ENCODE assay signal across 11 cellular contexts in the genomic region with DNA sequence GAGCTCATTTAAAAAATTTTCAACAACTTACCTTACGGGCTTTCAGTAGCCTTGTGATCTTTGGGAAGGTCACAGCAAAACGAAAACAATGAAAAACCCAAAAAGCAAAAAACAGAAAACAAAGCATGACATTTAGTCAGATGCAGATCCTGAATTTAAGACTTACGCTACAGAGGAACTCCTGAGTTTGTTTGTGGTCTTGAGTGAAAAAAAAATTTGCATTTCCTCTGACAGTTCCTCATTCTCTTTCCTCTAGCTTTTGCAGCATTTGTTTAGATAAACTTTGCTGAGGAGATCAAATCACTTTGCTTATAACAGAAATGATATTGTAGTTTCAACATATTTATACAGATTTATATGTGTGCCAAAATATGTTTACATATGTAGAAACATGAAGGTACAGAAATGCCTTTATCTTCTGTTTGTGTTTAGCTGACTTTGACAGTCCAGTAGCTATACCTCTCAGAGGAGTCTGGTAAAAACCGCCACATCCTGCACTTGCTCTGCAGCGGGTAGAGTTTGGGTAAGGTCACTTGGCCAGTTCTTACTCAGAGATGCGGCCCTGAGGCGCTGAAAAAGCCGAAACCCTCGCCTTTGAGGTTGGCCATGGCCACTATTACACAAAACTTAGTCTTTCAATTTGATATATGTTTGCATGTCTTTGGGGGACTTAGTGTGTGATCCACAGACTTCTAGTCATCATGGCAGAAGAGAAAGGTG.
DNase-seq lines count a peak whose midpoint lies in the region; ATAC-seq and TF ChIP-seq lines count a peak whose summit lies in the region.
"Had no signal": no experiment of that assay in that cellular context is flagged by ENCODE, and none has a peak within 500 bp of the region (broad histone marks: within the 10 kb centered on the region; RNA-seq: fewer than 3 reads in every experiment).

No MANE protein-coding gene starts in this region.

- H3K27me3 ChIP-seq in lower lobe of right lung (ENCODE audit: low read depth): peaks cover 20% of the 10 kb centered on the region

- peak overlapping the region in 1 of 2 donors; percentile 56 for H3K4me3 Mint-ChIP-seq in stimulated activated naive B cell treated with anti-CD40 and anti-IgM and Interleukin-4, amounts not matched to agents 10 μg/mL and 1 μg/mL and 100 μg/mL, for 72 hours

- no peak for TF ChIP-seq POLR2A in NB4 (IDR thresholded peaks at IDR 0.05; ENCODE audit: extremely low read depth, insufficient read length)

- H3K4me1 Mint-ChIP-seq in stimulated activated naive B cell treated with anti-CD40 and anti-IgM and Interleukin-4, amounts not matched to agents 10 μg/mL and 1 μg/mL and 100 μg/mL, for 72 hours: peaks cover 36 to 48% of the 10 kb centered on the region in 2 donors

- no peak overlapping the region for H3K27ac ChIP-seq in lower lobe of right lung

- intact Hi-C loops in lower lobe of right lung (cut with DNase I): no loop called here

- H3K9me3 Mint-ChIP-seq in stimulated activated naive B cell treated with anti-CD40 and anti-IgM and Interleukin-4, amounts not matched to agents 10 μg/mL and 1 μg/mL and 100 μg/mL, for 72 hours: peaks cover 0 to 3% of the 10 kb centered on the region in 2 donors

- H3K36me3 ChIP-seq in lower lobe of right lung: no peaks in the 10 kb centered on the region

- no peaks in the 10 kb centered on the region for H3K9me3 ChIP-seq in lower lobe of right lung

- TF ChIP-seq CTCF in NB4 (IDR thresholded peaks at IDR 0.05; ENCODE audit: low read depth, low read length) (no peak), lower lobe of right lung (IDR thresholded peaks at IDR 0.05) (no peak)

- POLR2A ChIA-PET in HEK293T (lab: Yijun Ruan, JAX): no interaction called here

- peak overlapping the region; percentile 46 for H3K4me3 ChIP-seq in NB4 (ENCODE audit: low read depth, low read length)
- no peak overlapping the region for H3K4me3 ChIP-seq in lower lobe of right lung

- peak; percentile 14 to 38 for ATAC-seq in activated CD4-positive, CD25-positive, alpha-beta regulatory T cell treated with anti-CD3 and anti-CD28 coated beads, Interleukin-2, amount 50 U/mL, for 24 hours
- ATAC-seq in HG02938 (IDR thresholded peaks at IDR 0.05; ENCODE audit: unreplicated experiment) (peak; percentile 87), lower lobe of right lung (no peak)
- peak; percentile 83 to 87 for ATAC-seq in stimulated activated naive B cell treated with anti-CD40 and anti-IgM and Interleukin-4, amounts not matched to agents 10 μg/mL and 1 μg/mL and 100 μg/mL, for 72 hours (replicated peaks)

- H3K4me1 ChIP-seq in lower lobe of right lung: peaks cover 9% of the 10 kb centered on the region

- CTCF ChIA-PET in HEK293T (lab: Yijun Ruan, JAX): interaction anchor here (0.6 kb wide), 1 partner anchor 484 kb away, joined by 5 read pairs; no protein-coding TSS in a partner anchor

- no peaks in the 10 kb centered on the region for H3K36me3 Mint-ChIP-seq in stimulated activated naive B cell treated with anti-CD40 and anti-IgM and Interleukin-4, amounts not matched to agents 10 μg/mL and 1 μg/mL and 100 μg/mL, for 72 hours

- H3K27me3 Mint-ChIP-seq in stimulated activated naive B cell treated with anti-CD40 and anti-IgM and Interleukin-4, amounts not matched to agents 10 μg/mL and 1 μg/mL and 100 μg/mL, for 72 hours: peaks cover 4 to 20% of the 10 kb centered on the region in 2 donors

- no peak for DNase-seq in activated CD4-positive, CD25-positive, alpha-beta regulatory T cell treated with anti-CD3 and anti-CD28 coated beads, Interleukin-2, amount 50 U/mL, for 72 hours
- DNase-seq in NB4 (ENCODE audit: low read depth): peak; percentile 78
- DNase-seq in stimulated activated naive B cell treated with anti-CD40 and anti-IgM and Interleukin-4, amounts not matched to agents 10 μg/mL and 1 μg/mL and 100 μg/mL, for 72 hours: peak; percentile 61
- DNase-seq in lower lobe of right lung: no peak
- no peak for DNase-seq in HEK293T (ENCODE audit: extremely low spot score)
- no peak for DNase-seq in activated effector memory CD4-positive, alpha-beta T cell treated with Interleukin-2 at 50 U/mL for 16 hours
- DNase-seq: 8988T; activated CD4-positive, alpha-beta T cell treated with anti-CD3 and anti-CD28 coated beads for 4 hours; NCI-H226 had no signal

- H3K27ac Mint-ChIP-seq in stimulated activated naive B cell treated with anti-CD40 and anti-IgM and Interleukin-4, amounts not matched to agents 10 μg/mL and 1 μg/mL and 100 μg/mL, for 72 hours: peak overlapping the region; percentile 63

TF ChIP-seq in HEK293T, 16 proteins besides CTCF, POLR2A, EP300 and RAD21:
- TF ChIP-seq ELF4 (IDR thresholded peaks at IDR 0.05) (no peak), CTBP1 (IDR thresholded peaks at IDR 0.05; ENCODE audit: borderline replicate concordance) (no peak), TARDBP (IDR thresholded peaks at IDR 0.05) (no peak), FOXA1 (IDR thresholded peaks at IDR 0.05) (no peak), HDGF (IDR thresholded peaks at IDR 0.05; ENCODE audit: borderline replicate concordance) (no peak)
- TF ChIP-seq, protein P1, sequence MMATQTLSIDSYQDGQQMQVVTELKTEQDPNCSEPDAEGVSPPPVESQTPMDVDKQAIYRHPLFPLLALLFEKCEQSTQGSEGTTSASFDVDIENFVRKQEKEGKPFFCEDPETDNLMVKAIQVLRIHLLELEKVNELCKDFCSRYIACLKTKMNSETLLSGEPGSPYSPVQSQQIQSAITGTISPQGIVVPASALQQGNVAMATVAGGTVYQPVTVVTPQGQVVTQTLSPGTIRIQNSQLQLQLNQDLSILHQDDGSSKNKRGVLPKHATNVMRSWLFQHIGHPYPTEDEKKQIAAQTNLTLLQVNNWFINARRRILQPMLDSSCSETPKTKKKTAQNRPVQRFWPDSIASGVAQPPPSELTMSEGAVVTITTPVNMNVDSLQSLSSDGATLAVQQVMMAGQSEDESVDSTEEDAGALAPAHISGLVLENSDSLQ (IDR thresholded peaks at IDR 0.05): no peak

Comparison
In these comparisons a context has a peak if more than half of its experiments do, and no peak if none do; other contexts are left out.
1. ATAC-seq: peak in activated CD4-positive, CD25-positive, alpha-beta regulatory T cell treated with anti-CD3 and anti-CD28 coated beads, Interleukin-2, amount 50 U/mL, for 24 hours (2 of 2), HG02938 (single experiment) and stimulated activated naive B cell treated with anti-CD40 and anti-IgM and Interleukin-4, amounts not matched to agents 10 μg/mL and 1 μg/mL and 100 μg/mL, for 72 hours (2 of 2); none in lower lobe of right lung (0 of 2).
2. DNase-seq: peak in NB4 (single experiment) and stimulated activated naive B cell treated with anti-CD40 and anti-IgM and Interleukin-4, amounts not matched to agents 10 μg/mL and 1 μg/mL and 100 μg/mL, for 72 hours (single experiment); none in activated CD4-positive, CD25-positive, alpha-beta regulatory T cell treated with anti-CD3 and anti-CD28 coated beads, Interleukin-2, amount 50 U/mL, for 72 hours (single experiment), lower lobe of right lung (single experiment), HEK293T (single experiment) and activated effector memory CD4-positive, alpha-beta T cell treated with Interleukin-2 at 50 U/mL for 16 hours (single experiment).